Comparison of ENCODE assay signal across 13 cellular contexts in genomic region chr3:138381413-138381901, GRCh38. TPM values are rescaled to one million over a fixed set of nuclear protein-coding genes. Genes with fewer than 3 reads are reported as not detected.
A peak's percentile ranks its signal among the peaks of the same experiment; 100 is the strongest.
DNase-seq lines count a peak whose midpoint lies in the region; ATAC-seq, FAIRE-seq and TF ChIP-seq lines count a peak whose summit lies in the region.
"Had no signal": no experiment of that assay in that cellular context is flagged by ENCODE, and none has a peak within 500 bp of the region (broad histone marks: within the 10 kb centered on the region; RNA-seq: fewer than 3 reads in every experiment).

No MANE protein-coding gene starts in this region.

- H4K20me1 ChIP-seq in HepG2 (ENCODE audit: insufficient read depth, low read length), result no peaks in the 10 kb centered on the region

- TF ChIP-seq POLR2A in HepG2 (IDR thresholded peaks at IDR 0.05; ENCODE audit: insufficient read depth in 1 of 2, low read depth in 2 of 2, low read length in 2 of 2), result no peak
- no peak for TF ChIP-seq POLR2A in right lobe of liver (IDR thresholded peaks at IDR 0.05)
- TF ChIP-seq POLR2A in vagina (IDR thresholded peaks at IDR 0.05), result no peak

- no peak overlapping the region for H3K27ac Mint-ChIP-seq in stimulated activated effector memory CD8-positive, alpha-beta T cell treated with anti-CD3 and anti-CD28 coated beads, Interleukin-12 subunit alpha, Interleukin-12 subunit beta, amount 100 ng/mL, for 72 hours

- TF ChIP-seq EP300 in HepG2 (IDR thresholded peaks at IDR 0.05; ENCODE audit: low read depth in 2 of 2, low read length in 2 of 2), result no peak
- no peak for TF ChIP-seq EP300 in HepG2 (CRISPR knock-in tag; IDR thresholded peaks at IDR 0.05; ENCODE audit: borderline replicate concordance)

- H3K36me3 Mint-ChIP-seq in stimulated activated effector memory CD8-positive, alpha-beta T cell treated with anti-CD3 and anti-CD28 coated beads, Interleukin-12 subunit alpha, Interleukin-12 subunit beta, amount 100 ng/mL, for 72 hours, result no peaks in the 10 kb centered on the region

- CTCF ChIA-PET in HepG2 (lab: Yijun Ruan, JAX; ENCODE audit: low intra/inter-chr PET ratio, low total read pairs), result no interaction called here

- BruUV-seq in HepG2 (replicated peaks; lab: Mats Ljungman, UMichigan), result no TSS peak

- no peak overlapping the region for H3K27ac ChIP-seq in HepG2 (ENCODE audit: extremely low read length, insufficient read depth, low read length)
- peak overlapping the region in 1 of 3 donors; percentile 6 for H3K27ac ChIP-seq in right lobe of liver
- peak overlapping the region; percentile 96 for H3K27ac ChIP-seq in cardiac muscle cell
- peak overlapping the region; percentile 76 for H3K27ac ChIP-seq in vagina
- H3K27ac ChIP-seq: epithelial cell of prostate had no signal

- TF ChIP-seq CTCF in HepG2 (CRISPR knock-in tag; IDR thresholded peaks at IDR 0.05), result no peak
- TF ChIP-seq CTCF in right lobe of liver (IDR thresholded peaks at IDR 0.05), result no peak
- TF ChIP-seq CTCF in cardiac muscle cell (IDR thresholded peaks at IDR 0.05; ENCODE audit: low read depth, low read length), result no peak
- no peak for TF ChIP-seq CTCF in vagina (IDR thresholded peaks at IDR 0.05)

- 84% methylated on average over 5 of the region's 5 CpGs for WGBS in HepG2 (ENCODE audit: low lambda C conversion rate)
- WGBS in right lobe of liver (ENCODE audit: insufficient coverage, low coverage, low lambda C conversion rate, missing lambda C conversion rate), result 79% methylated on average over 4 of the region's 5 CpGs

- no peak overlapping the region for H3K9ac ChIP-seq in HepG2 (ENCODE audit: insufficient read depth, low read depth, low read length)

- POLR2A ChIA-PET in HepG2 (lab: Yijun Ruan, JAX), result no interaction called here

- H3K9me3 Mint-ChIP-seq in stimulated activated effector memory CD8-positive, alpha-beta T cell treated with anti-CD3 and anti-CD28 coated beads, Interleukin-12 subunit alpha, Interleukin-12 subunit beta, amount 100 ng/mL, for 72 hours, result no peaks in the 10 kb centered on the region

- no peak for FAIRE-seq in HepG2 (lab: Jason Lieb, UNC)

- in situ Hi-C loops in HepG2 (cut with HindIII; ENCODE audit: extremely low pct_ligation_motif_present, low pct_unique_long_range_greater_than_20kb), result no loop called here

- no peak for DNase-seq in HepG2 (ENCODE audit: low spot score)
- DNase-seq in right lobe of liver, result no peak
- DNase-seq in cardiac muscle cell (ENCODE audit: low read depth in 1 of 2, low spot score in 1 of 2), result peak; percentile 66 to 70
- DNase-seq in occipital lobe (lab: John Stamatoyannopoulos, UW), result peak; percentile 70
- DNase-seq in vagina (ENCODE audit: extremely low spot score in 2 of 2), result no peak
- no peak for DNase-seq in D341Med (ENCODE audit: low spot score)
- no peak for DNase-seq in T1000 (lab: John Stamatoyannopoulos, UW)
- no peak for DNase-seq in stimulated activated effector memory CD8-positive, alpha-beta T cell treated with anti-CD3 and anti-CD28 coated beads, Interleukin-12 subunit alpha, Interleukin-12 subunit beta, amount 100 ng/mL, for 72 hours (ENCODE audit: low spot score in 2 of 2)
- DNase-seq: stimulated activated naive CD8-positive, alpha-beta T cell treated with anti-CD3 and anti-CD28 coated beads, Interleukin-15, Interleukin-2, amounts not matched to agents 100 U/mL and 50 U/mL, for 24 hours; T-helper 1 cell had no signal

- H3K4me3 ChIP-seq in HepG2 (replicated peaks in 1 of 3; ENCODE audit: insufficient read depth in 1 of 3, low read depth in 2 of 3, low read length in 3 of 3) (no peak overlapping the region), right lobe of liver (no peak overlapping the region), cardiac muscle cell (no peak overlapping the region), vagina (no peak overlapping the region)

- no peak overlapping the region for H3K4me2 ChIP-seq in HepG2 (ENCODE audit: low read depth, low read length)

- ATAC-seq in HepG2, result no peak
- ATAC-seq in right lobe of liver, result no peak
- ATAC-seq in stimulated activated effector memory CD8-positive, alpha-beta T cell treated with anti-CD3 and anti-CD28 coated beads, Interleukin-12 subunit alpha, Interleukin-12 subunit beta, amount 100 ng/mL, for 72 hours, result no peak
- ATAC-seq: stimulated activated naive CD8-positive, alpha-beta T cell treated with anti-CD3 and anti-CD28 coated beads, Interleukin-15, Interleukin-2, amounts not matched to agents 100 U/mL and 50 U/mL, for 24 hours had no signal

- peaks cover 6% of the 10 kb centered on the region for H3K4me1 Mint-ChIP-seq in stimulated activated effector memory CD8-positive, alpha-beta T cell treated with anti-CD3 and anti-CD28 coated beads, Interleukin-12 subunit alpha, Interleukin-12 subunit beta, amount 100 ng/mL, for 72 hours

- no peak overlapping the region for H3K4me3 Mint-ChIP-seq in stimulated activated effector memory CD8-positive, alpha-beta T cell treated with anti-CD3 and anti-CD28 coated beads, Interleukin-12 subunit alpha, Interleukin-12 subunit beta, amount 100 ng/mL, for 72 hours

- H3K27me3 ChIP-seq in HepG2 (ENCODE audit: control insufficient read depth in 1 of 2, insufficient read depth in 2 of 2, low read length in 2 of 2) (no peaks in the 10 kb centered on the region), right lobe of liver (no peaks in the 10 kb centered on the region), cardiac muscle cell (no peaks in the 10 kb centered on the region), vagina (no peaks in the 10 kb centered on the region)

- H3K4me1 ChIP-seq in HepG2 (ENCODE audit: insufficient read depth, low read length) (peaks cover 32% of the 10 kb centered on the region), right lobe of liver (peaks cover 0 to 9% (median 0%) of the 10 kb centered on the region in 4 donors), cardiac muscle cell (ENCODE audit: low read depth) (peaks cover 62% of the 10 kb centered on the region), vagina (peaks cover 20% of the 10 kb centered on the region)

- no peaks in the 10 kb centered on the region for H3K79me2 ChIP-seq in HepG2 (ENCODE audit: insufficient read depth, low read length)

- no peaks in the 10 kb centered on the region for H3K9me3 ChIP-seq in HepG2 (ENCODE audit: low read length)
- H3K9me3 ChIP-seq in right lobe of liver, result no peaks in the 10 kb centered on the region
- no peaks in the 10 kb centered on the region for H3K9me3 ChIP-seq in cardiac muscle cell (ENCODE audit: low read depth)
- no peaks in the 10 kb centered on the region for H3K9me3 ChIP-seq in vagina

- no peak for TF ChIP-seq RAD21 in HepG2 (CRISPR knock-in tag; IDR thresholded peaks at IDR 0.05)

- H2AFZ ChIP-seq in HepG2 (ENCODE audit: low read length), result no peak overlapping the region

- H3K36me3 ChIP-seq in HepG2 (replicated peaks in 1 of 2; ENCODE audit: control insufficient read depth in 1 of 2, insufficient read depth in 2 of 2, low read length in 2 of 2), result peaks cover 1 to 3% of the 10 kb centered on the region in 2 experiments; a peak in 1 of 5 replicates
- H3K36me3 ChIP-seq in right lobe of liver, result no peaks in the 10 kb centered on the region
- H3K36me3 ChIP-seq in cardiac muscle cell, result no peaks in the 10 kb centered on the region
- H3K36me3 ChIP-seq in vagina, result peaks cover 0 to 5% of the 10 kb centered on the region in 2 donors

- intact Hi-C loops in HepG2 (cut with micrococcal nuclease; ENCODE audit: unreplicated experiment), result no loop called here
- intact Hi-C loops in right lobe of liver (cut with DNase I), result no loop called here
- intact Hi-C loops in vagina (cut with DNase I), result no loop called here

RNA-seq across cellular contexts. Expression of gene MRAS, which starts 33.1 kb away (rescaled TPM):
- total RNA-seq in HepG2 (2016; rRNA removed; fragmentation: Illumina TruSeq; extraction: Trizol), result 36.2 TPM in 2 replicates
- total RNA-seq in HepG2 (2016; cell fraction: cytosol; rRNA removed; fragmentation: Illumina TruSeq; extraction: Trizol; ENCODE audit: low read depth), result 30.3 and 31.5 TPM in 2 replicates
- 27.7 and 30.0 TPM in 2 replicates for total RNA-seq in HepG2 (2016; cell fraction: insoluble cytoplasmic fraction; rRNA removed; fragmentation: Illumina TruSeq; extraction: Trizol)
- 59.3 and 62.6 TPM in 2 replicates for total RNA-seq in HepG2 (2016; cell fraction: membrane; rRNA removed; fragmentation: Illumina TruSeq; extraction: Trizol)
- total RNA-seq in HepG2 (2016; cell fraction: nucleus; rRNA removed; fragmentation: Illumina TruSeq; extraction: Trizol), result 24.4 and 32.5 TPM in 2 replicates
- 8.8 and 8.9 TPM in 2 replicates for polyA plus RNA-seq in HepG2 (2011; rRNA removed)
- 7.2 and 8.0 TPM in 2 replicates for polyA plus RNA-seq in HepG2 (2011; cell fraction: cytosol; rRNA removed)
- polyA plus RNA-seq in HepG2 (2011; cell fraction: nucleus; rRNA removed), result 8.6 and 8.8 TPM in 2 replicates
- 4.2 and 4.6 TPM in 2 replicates for polyA plus RNA-seq in HepG2 (2012)
- polyA plus RNA-seq in HepG2 (2016; cell fraction: cytosol; fragmentation: Illumina TruSeq; extraction: Trizol; ENCODE audit: low read depth), result 31.3 and 40.9 TPM in 2 replicates
- 26.0 and 29.0 TPM in 2 replicates for polyA plus RNA-seq in HepG2 (2016; cell fraction: insoluble cytoplasmic fraction; fragmentation: Illumina TruSeq; extraction: Trizol; ENCODE audit: low read depth)
- 49.8 and 50.3 TPM in 2 replicates for polyA plus RNA-seq in HepG2 (2016; cell fraction: membrane; fragmentation: Illumina TruSeq; extraction: Trizol; ENCODE audit: low read depth)
- 34.3 and 34.5 TPM in 2 replicates for polyA plus RNA-seq in HepG2 (2016; cell fraction: nucleus; fragmentation: Illumina TruSeq; extraction: Trizol; ENCODE audit: insufficient read depth, low read depth)
- polyA minus RNA-seq in HepG2 (2011; rRNA and poly(A)+ RNA removed; ENCODE audit: low replicate concordance), result 5.8 and 6.5 TPM in 2 replicates
- 5.4 and 5.8 TPM in 2 replicates for polyA minus RNA-seq in HepG2 (2011; cell fraction: cytosol; rRNA and poly(A)+ RNA removed)
- 5.0 and 8.8 TPM in 2 replicates for polyA minus RNA-seq in HepG2 (2011; cell fraction: nucleus; rRNA and poly(A)+ RNA removed)
- total RNA-seq in right lobe of liver, result 1 to 10 TPM; 2.5 to 7.9 (median 6.9) TPM
- 68.6 and 92.6 TPM in 2 replicates for total RNA-seq in cardiac muscle cell
- polyA plus RNA-seq in cardiac muscle cell, result 66.5 and 105 TPM in 2 replicates
- total RNA-seq in occipital lobe, result 53.3 TPM
- total RNA-seq in vagina, result 26.8 TPM

RNA-seq across cellular contexts. Expression of gene NME9, which starts 51.8 kb away (rescaled TPM):
- total RNA-seq in HepG2 (2016; rRNA removed; fragmentation: Illumina TruSeq; extraction: Trizol) (not detected in 2 replicates), right lobe of liver (not detected), cardiac muscle cell (4.8 and 5.1 TPM in 2 replicates), occipital lobe (2.3 TPM), vagina (not detected)
- total RNA-seq in HepG2 (2016; cell fraction: cytosol; rRNA removed; fragmentation: Illumina TruSeq; extraction: Trizol; ENCODE audit: low read depth), result not detected in 2 replicates
- not detected in 2 replicates for total RNA-seq in HepG2 (2016; cell fraction: insoluble cytoplasmic fraction; rRNA removed; fragmentation: Illumina TruSeq; extraction: Trizol)
- total RNA-seq in HepG2 (2016; cell fraction: membrane; rRNA removed; fragmentation: Illumina TruSeq; extraction: Trizol), result 0.28 TPM in 1 of 2 replicates, not detected in the other
- not detected in 2 replicates for total RNA-seq in HepG2 (2016; cell fraction: nucleus; rRNA removed; fragmentation: Illumina TruSeq; extraction: Trizol)
- polyA plus RNA-seq in HepG2 (2011; rRNA removed) (not detected in 2 replicates), cardiac muscle cell (2.9 and 4.9 TPM in 2 replicates)
- polyA plus RNA-seq in HepG2 (2011; cell fraction: cytosol; rRNA removed), result not detected in 2 replicates
- polyA plus RNA-seq in HepG2 (2011; cell fraction: nucleus; rRNA removed), result not detected in 2 replicates
- polyA plus RNA-seq in HepG2 (2012), result 0.37 and 0.50 TPM in 2 replicates
- not detected in 2 replicates for polyA plus RNA-seq in HepG2 (2016; cell fraction: cytosol; fragmentation: Illumina TruSeq; extraction: Trizol; ENCODE audit: low read depth)
- not detected in 2 replicates for polyA plus RNA-seq in HepG2 (2016; cell fraction: insoluble cytoplasmic fraction; fragmentation: Illumina TruSeq; extraction: Trizol; ENCODE audit: low read depth)
- not detected in 2 replicates for polyA plus RNA-seq in HepG2 (2016; cell fraction: membrane; fragmentation: Illumina TruSeq; extraction: Trizol; ENCODE audit: low read depth)
- polyA plus RNA-seq in HepG2 (2016; cell fraction: nucleus; fragmentation: Illumina TruSeq; extraction: Trizol; ENCODE audit: insufficient read depth, low read depth), result not detected in 2 replicates
- not detected in 2 replicates for polyA minus RNA-seq in HepG2 (2011; rRNA and poly(A)+ RNA removed; ENCODE audit: low replicate concordance)
- not detected in 2 replicates for polyA minus RNA-seq in HepG2 (2011; cell fraction: cytosol; rRNA and poly(A)+ RNA removed)
- polyA minus RNA-seq in HepG2 (2011; cell fraction: nucleus; rRNA and poly(A)+ RNA removed), result 0.26 and 0.37 TPM in 2 replicates
- total RNA-seq: A673, pulmonary artery endothelial cell had no signal

RNA-seq across cellular contexts. Expression of gene ESYT3, which starts 53.0 kb away (rescaled TPM):
- total RNA-seq in HepG2 (2016; rRNA removed; fragmentation: Illumina TruSeq; extraction: Trizol) (0.79 and 4.1 TPM in 2 replicates), right lobe of liver (under 1 TPM in 5 of 6 experiments, not detected in 1; 0.05 to 0.92 (median 0.29) TPM), cardiac muscle cell (0.95 and 6.3 TPM in 2 replicates), occipital lobe (0.31 TPM), vagina (2.0 TPM)
- total RNA-seq in HepG2 (2016; cell fraction: cytosol; rRNA removed; fragmentation: Illumina TruSeq; extraction: Trizol; ENCODE audit: low read depth), result 0.88 and 0.91 TPM in 2 replicates
- total RNA-seq in HepG2 (2016; cell fraction: insoluble cytoplasmic fraction; rRNA removed; fragmentation: Illumina TruSeq; extraction: Trizol), result 0.65 and 3.4 TPM in 2 replicates
- 0.71 and 0.86 TPM in 2 replicates for total RNA-seq in HepG2 (2016; cell fraction: membrane; rRNA removed; fragmentation: Illumina TruSeq; extraction: Trizol)
- total RNA-seq in HepG2 (2016; cell fraction: nucleus; rRNA removed; fragmentation: Illumina TruSeq; extraction: Trizol), result 9.2 TPM in 2 replicates
- polyA plus RNA-seq in HepG2 (2011; rRNA removed) (1.5 and 1.6 TPM in 2 replicates), cardiac muscle cell (1.8 and 7.0 TPM in 2 replicates)
- polyA plus RNA-seq in HepG2 (2011; cell fraction: cytosol; rRNA removed), result 0.51 and 0.70 TPM in 2 replicates
- polyA plus RNA-seq in HepG2 (2011; cell fraction: nucleus; rRNA removed), result 8.2 and 9.2 TPM in 2 replicates
- polyA plus RNA-seq in HepG2 (2012), result 0.83 and 1.4 TPM in 2 replicates
- 0.17 and 0.22 TPM in 2 replicates for polyA plus RNA-seq in HepG2 (2016; cell fraction: cytosol; fragmentation: Illumina TruSeq; extraction: Trizol; ENCODE audit: low read depth)
- polyA plus RNA-seq in HepG2 (2016; cell fraction: insoluble cytoplasmic fraction; fragmentation: Illumina TruSeq; extraction: Trizol; ENCODE audit: low read depth), result 0.66 and 1.0 TPM in 2 replicates
- polyA plus RNA-seq in HepG2 (2016; cell fraction: membrane; fragmentation: Illumina TruSeq; extraction: Trizol; ENCODE audit: low read depth), result 0.15 and 0.33 TPM in 2 replicates
- polyA plus RNA-seq in HepG2 (2016; cell fraction: nucleus; fragmentation: Illumina TruSeq; extraction: Trizol; ENCODE audit: insufficient read depth, low read depth), result 12.9 and 13.1 TPM in 2 replicates
- 2.1 TPM in 2 replicates for polyA minus RNA-seq in HepG2 (2011; rRNA and poly(A)+ RNA removed; ENCODE audit: low replicate concordance)
- polyA minus RNA-seq in HepG2 (2011; cell fraction: cytosol; rRNA and poly(A)+ RNA removed), result 0.35 and 1.2 TPM in 2 replicates
- 9.0 and 11.3 TPM in 2 replicates for polyA minus RNA-seq in HepG2 (2011; cell fraction: nucleus; rRNA and poly(A)+ RNA removed)
- total RNA-seq: pulmonary artery endothelial cell had no signal

Comparison
In these comparisons a context has a peak if more than half of its experiments do, and no peak if none do; other contexts are left out.
1. DNase-seq: peak in cardiac muscle cell (2 of 2) and occipital lobe (single experiment); none in HepG2 (single experiment), right lobe of liver (0 of 3), vagina (0 of 2), D341Med (single experiment), T1000 (single experiment) and stimulated activated effector memory CD8-positive, alpha-beta T cell treated with anti-CD3 and anti-CD28 coated beads, Interleukin-12 subunit alpha, Interleukin-12 subunit beta, amount 100 ng/mL, for 72 hours (0 of 2).